In genomic region chr19:7486923-7487322, GRCh38 we compare ENCODE assay signal across 1 cellular context.
TF ChIP-seq lines count a peak whose summit lies in the region.

No MANE protein-coding gene starts in this region.

TF ChIP-seq in SK-N-SH treated with all-trans-retinoic acid at 6 μM for 48 hours, 23 proteins besides CTCF, POLR2A, EP300 and RAD21 (continued from another document):
- no peak for TF ChIP-seq POU6F1 (CRISPR knock-in tag; IDR thresholded peaks at IDR 0.05; ENCODE audit: borderline replicate concordance, low read depth)
- TF ChIP-seq SNAI2 (CRISPR knock-in tag; IDR thresholded peaks at IDR 0.05): no peak
